ENCODE assay signal across 8 cellular contexts in genomic region chr15:59688888-59689625, GRCh38. TPM values are rescaled to one million over a fixed set of nuclear protein-coding genes. Genes with fewer than 3 reads are reported as not detected.
DNase-seq lines count a peak whose midpoint lies in the region; ATAC-seq lines count a peak whose summit lies in the region.

TSS of gene BNIP2 (minus strand) at chr15:59689320. CDS start at chr15:59682457, 6,863 bp downstream.

- peaks cover 11 to 26% of the 10 kb centered on the region in 2 donors for H3K36me3 Mint-ChIP-seq in CD4-positive, alpha-beta memory T cell

- peak; percentile 99 to 100 (median 99) for DNase-seq in CD4-positive, alpha-beta memory T cell
- DNase-seq in HS-5 (ENCODE audit: low read depth) (peak; percentile 86), lung microvascular endothelial cell (ENCODE audit: low read depth in 2 of 2) (peak; percentile 97 to 100)
- peak; percentile 100 for DNase-seq in NK-92 treated with Interleukin-12 subunit alpha and Interleukin-12 subunit beta, amount 100 ng/mL, for 24 hours (lab: John Stamatoyannopoulos, UW)
- peak; percentile 96 for DNase-seq in activated CD8-positive, alpha-beta memory T cell treated with anti-CD3 and anti-CD28 coated beads for 24 hours
- peak; percentile 97 for DNase-seq in effector CD8-positive, alpha-beta T cell (lab: John Stamatoyannopoulos, UW)
- DNase-seq in stimulated activated CD4-positive, alpha-beta T cell treated with anti-CD3 and anti-CD28 coated beads, TNF-alpha, amount 100 ng/mL, for 48 hours (ENCODE audit: low read depth in 3 of 3), result peak; percentile 91 to 94 (median 93)

- H3K4me3 Mint-ChIP-seq in CD4-positive, alpha-beta memory T cell, result peak within 1 kb of the TSS; percentile 88 to 99 (median 94)

- peak within 1 kb of the TSS; percentile 100 for H3K27ac ChIP-seq in CD4-positive, alpha-beta memory T cell (ENCODE audit: low read depth, low read length)

- intact Hi-C loops in CD4-positive, alpha-beta memory T cell (cut with micrococcal nuclease), result loop anchor here (1.0 to 10.0 kb wide), 8 partner anchors 32 to 940 kb away; partner anchors contain the start of genes ADAM10, GTF2A2, ICE2 and RNF111

- H3K36me3 ChIP-seq in CD4-positive, alpha-beta memory T cell (ENCODE audit: insufficient read depth, low read length), result peaks cover 5% of the 10 kb centered on the region

- POLR2A ChIA-PET in CD4-positive, alpha-beta memory T cell (lab: Charles Lee; ENCODE audit: partially characterized antibody), result interaction anchor here (0.6 to 4.9 kb wide), 14 partner anchors 9 to 1983 kb away, joined by 3 to 62 read pairs (median 4); partner anchors contain the start of genes ANXA2, GTF2A2 and POLR2M

- CTCF ChIA-PET in CD4-positive, alpha-beta memory T cell (lab: Charles Lee; ENCODE audit: partially characterized antibody), result interaction anchor here (0.9 to 1.3 kb wide), 2 partner anchors 638 kb away, joined by 3 to 4 read pairs; no protein-coding TSS in a partner anchor

- peaks cover 29 to 60% (median 40%) of the 10 kb centered on the region in 4 donors for H3K4me1 Mint-ChIP-seq in CD4-positive, alpha-beta memory T cell

- H3K9me3 ChIP-seq in CD4-positive, alpha-beta memory T cell (ENCODE audit: control insufficient read depth in 1 of 2, low read length in 2 of 2), result no peaks in the 10 kb centered on the region

- H3K27me3 Mint-ChIP-seq in CD4-positive, alpha-beta memory T cell, result no peaks in the 10 kb centered on the region

- ATAC-seq in GM19463 (IDR thresholded peaks at IDR 0.05; ENCODE audit: unreplicated experiment), result peak; percentile 83

- H3K4me1 ChIP-seq in CD4-positive, alpha-beta memory T cell (ENCODE audit: insufficient read depth, low read length), result peaks cover 46% of the 10 kb centered on the region

- H3K9me3 Mint-ChIP-seq in CD4-positive, alpha-beta memory T cell, result no peaks in the 10 kb centered on the region

- peak within 1 kb of the TSS; percentile 94 to 100 for H3K4me3 ChIP-seq in CD4-positive, alpha-beta memory T cell (ENCODE audit: low read length in 2 of 2)

- no peaks in the 10 kb centered on the region for H3K27me3 ChIP-seq in CD4-positive, alpha-beta memory T cell (ENCODE audit: insufficient read depth, low read length)

- H3K27ac Mint-ChIP-seq in CD4-positive, alpha-beta memory T cell, result peak within 1 kb of the TSS; percentile 89 to 99 (median 99)

RNA-seq across cellular contexts. Expression of gene BNIP2, which starts in this region (rescaled TPM):
- total RNA-seq in CD4-positive, alpha-beta memory T cell, result 10 to 100 TPM; 86.9 to 87.9 TPM
- 100 to 1,000 TPM; 105 to 138 TPM for polyA plus RNA-seq in CD4-positive, alpha-beta memory T cell
- total RNA-seq in lung microvascular endothelial cell, result 72.4 and 110 TPM in 2 replicates

Comparison
In these comparisons a context has a peak if more than half of its experiments do, and no peak if none do; other contexts are left out.
1. Peak in every context shown above with its lines: DNase-seq, ATAC-seq, H3K4me3 ChIP-seq and H3K27ac ChIP-seq.